Comparison of ENCODE assay signal across 1 cellular context in genomic region chr9:31390352-31391025, GRCh38.
TF ChIP-seq lines count a peak whose summit lies in the region.

No MANE protein-coding gene starts in this region.

TF ChIP-seq in SK-N-SH, 30 proteins besides CTCF, POLR2A, EP300 and RAD21 (continued from another document):
- TF ChIP-seq USF1 (IDR thresholded peaks at IDR 0.05; ENCODE audit: borderline replicate concordance, low read depth) (no peak), NFIC (IDR thresholded peaks at IDR 0.05; ENCODE audit: borderline replicate concordance) (no peak)
